Comparison of ENCODE assay signal across 25 cellular contexts in genomic region chr17:43987131-43988021, GRCh38. TPM values are rescaled to one million over a fixed set of nuclear protein-coding genes. Genes with fewer than 3 reads are reported as not detected.
DNase-seq lines count a peak whose midpoint lies in the region; ATAC-seq and TF ChIP-seq lines count a peak whose summit lies in the region.
"Had no signal": no experiment of that assay in that cellular context is flagged by ENCODE, and none has a peak within 500 bp of the region (broad histone marks: within the 10 kb centered on the region; RNA-seq: fewer than 3 reads in every experiment).

No MANE protein-coding gene starts in this region.

- H3K4me2 ChIP-seq in MM.1S (ENCODE audit: low read depth, low read length) (peak overlapping the region; percentile 55; the same call in 1 of the 2 replicates), parathyroid adenoma (ENCODE audit: low read length) (no peak overlapping the region)

- H3K79me2 ChIP-seq in MM.1S (ENCODE audit: low read length) (no peaks in the 10 kb centered on the region), parathyroid adenoma (no peaks in the 10 kb centered on the region)

- 60 to 66% methylated on average over 12 of the region's 12 CpGs for WGBS in heart right ventricle, 2 donors

- H3K9me3 ChIP-seq in MM.1S (replicated peaks; ENCODE audit: insufficient read depth, low read length) = no peaks in the 10 kb centered on the region
- H3K9me3 ChIP-seq in heart right ventricle = no peaks in the 10 kb centered on the region
- no peaks in the 10 kb centered on the region for H3K9me3 ChIP-seq in parathyroid adenoma (ENCODE audit: control insufficient read depth, low read length)

- H2AFZ ChIP-seq in MM.1S (ENCODE audit: low read length) = peak overlapping the region; percentile 19
- peak overlapping the region; percentile 51 for H2AFZ ChIP-seq in parathyroid adenoma

- CTCF ChIA-PET in activated CD8-positive, alpha-beta memory T cell treated with anti-CD3 and anti-CD28 coated beads, Interleukin-2, amount 10 ng/mL, durations not matched to agents 7 days and 5 days (lab: Charles Lee) = interaction anchor here (1.4 to 2.9 kb wide), 2 partner anchors 20 to 43 kb away, joined by 5 to 11 read pairs; no protein-coding TSS in a partner anchor

- H4K20me1 ChIP-seq in MM.1S (ENCODE audit: insufficient read depth, low read length) = no peaks in the 10 kb centered on the region

- no peaks in the 10 kb centered on the region for H3K36me3 Mint-ChIP-seq in activated CD8-positive, alpha-beta memory T cell treated with anti-CD3 and anti-CD28 coated beads, Interleukin-2, amount 10 ng/mL, durations not matched to agents 7 days and 5 days

- peaks cover 51% of the 10 kb centered on the region for H3K27me3 Mint-ChIP-seq in activated CD8-positive, alpha-beta memory T cell treated with anti-CD3 and anti-CD28 coated beads, Interleukin-2, amount 10 ng/mL, durations not matched to agents 7 days and 5 days

- peak; percentile 30 for DNase-seq in D341Med (ENCODE audit: low spot score)
- no peak for DNase-seq in MM.1S
- no peak for DNase-seq in heart right ventricle
- DNase-seq in ecto neural progenitor cell (ENCODE audit: low spot score) = no peak
- no peak for DNase-seq in SIG-M5 (lab: John Stamatoyannopoulos, UW)
- DNase-seq in activated CD8-positive, alpha-beta memory T cell treated with anti-CD3 and anti-CD28 coated beads, Interleukin-2, amount 10 ng/mL, durations not matched to agents 7 days and 5 days = no peak
- DNase-seq: CD4-positive, alpha-beta T cell; DMS53; EL; IMR-90; NCI-H1048; NCI-H1436 treated with DMSO at 0.1 percent for 48 hours; NCI-H2029 treated with DMSO at 0.1 percent for 48 hours; NCI-H2171 treated with DMSO at 0.1 percent for 48 hours; NK-92 treated with Interleukin-12 subunit alpha and Interleukin-12 subunit beta, amount 100 ng/mL, for 24 hours; SHP77 had no signal

- H3K27ac ChIP-seq in MM.1S (ENCODE audit: low read length) (no peak overlapping the region), heart right ventricle (peak overlapping the region in 3 of 10 donors; percentile 24 to 43 (median 34)), parathyroid adenoma (peak overlapping the region; percentile 73)
- H3K27ac ChIP-seq: HL-60 had no signal

- ATAC-seq in heart right ventricle (peak in 7 of 8 donors; percentile 17 to 85 (median 58)), HG03097 (IDR thresholded peaks at IDR 0.05; ENCODE audit: low FRiP score, unreplicated experiment) (no peak)
- no peak for ATAC-seq in activated CD8-positive, alpha-beta memory T cell treated with anti-CD3 and anti-CD28 coated beads, Interleukin-2, amount 10 ng/mL, durations not matched to agents 7 days and 5 days
- ATAC-seq: GM12878 had no signal

- H3K27me3 ChIP-seq in MM.1S (replicated peaks; ENCODE audit: insufficient read depth, low read length) (no peaks in the 10 kb centered on the region), heart right ventricle (peaks cover 0 to 56% (median 35%) of the 10 kb centered on the region in 7 donors), parathyroid adenoma (ENCODE audit: control insufficient read depth, insufficient read depth, low read length) (no peaks in the 10 kb centered on the region)

- H3K9ac ChIP-seq in MM.1S (ENCODE audit: low read length) (no peak overlapping the region), parathyroid adenoma (no peak overlapping the region)

- H3K4me1 Mint-ChIP-seq in activated CD8-positive, alpha-beta memory T cell treated with anti-CD3 and anti-CD28 coated beads, Interleukin-2, amount 10 ng/mL, durations not matched to agents 7 days and 5 days = peaks cover 15% of the 10 kb centered on the region

- intact Hi-C loops in heart right ventricle (cut with DNase I) = no loop called here

- H3K4me1 ChIP-seq in MM.1S (ENCODE audit: low read length) (peaks cover 13% of the 10 kb centered on the region), heart right ventricle (peaks cover 0 to 20% (median 10%) of the 10 kb centered on the region in 9 donors), parathyroid adenoma (peaks cover 44% of the 10 kb centered on the region)

- no peak overlapping the region for H3K27ac Mint-ChIP-seq in activated CD8-positive, alpha-beta memory T cell treated with anti-CD3 and anti-CD28 coated beads, Interleukin-2, amount 10 ng/mL, durations not matched to agents 7 days and 5 days
- H3K27ac Mint-ChIP-seq: CD4-positive, alpha-beta T cell had no signal

- H3K4me3 ChIP-seq in MM.1S (ENCODE audit: low read length) = no peak overlapping the region
- no peak overlapping the region for H3K4me3 ChIP-seq in heart right ventricle
- H3K4me3 ChIP-seq in parathyroid adenoma (ENCODE audit: low read depth, low read length) = no peak overlapping the region
- H3K4me3 ChIP-seq: GM12878 had no signal

- no peak overlapping the region for H3K4me3 Mint-ChIP-seq in activated CD8-positive, alpha-beta memory T cell treated with anti-CD3 and anti-CD28 coated beads, Interleukin-2, amount 10 ng/mL, durations not matched to agents 7 days and 5 days
- H3K4me3 Mint-ChIP-seq: CD4-positive, alpha-beta T cell had no signal

- no peaks in the 10 kb centered on the region for H3F3A ChIP-seq in MM.1S (ENCODE audit: insufficient read depth, low read length)

- H3K9me3 Mint-ChIP-seq in activated CD8-positive, alpha-beta memory T cell treated with anti-CD3 and anti-CD28 coated beads, Interleukin-2, amount 10 ng/mL, durations not matched to agents 7 days and 5 days (ENCODE audit: low read depth) = no peaks in the 10 kb centered on the region
- H3K9me3 Mint-ChIP-seq: CD4-positive, alpha-beta T cell had no signal

- no peaks in the 10 kb centered on the region for H3K9me2 ChIP-seq in MM.1S (replicated peaks; ENCODE audit: insufficient read depth, low read length)

- TF ChIP-seq CTCF in MM.1S (IDR thresholded peaks at IDR 0.05; ENCODE audit: low read length) (no peak), heart right ventricle (IDR thresholded peaks at IDR 0.05) (no peak), parathyroid adenoma (IDR thresholded peaks at IDR 0.05) (no peak)

- no peaks in the 10 kb centered on the region for H3K36me3 ChIP-seq in MM.1S (replicated peaks; ENCODE audit: insufficient read depth, low read length)
- no peaks in the 10 kb centered on the region for H3K36me3 ChIP-seq in heart right ventricle
- no peaks in the 10 kb centered on the region for H3K36me3 ChIP-seq in parathyroid adenoma (ENCODE audit: control insufficient read depth, insufficient read depth, low read length)

RNA-seq across cellular contexts. Expression of gene NAGS, which starts 17.0 kb away (rescaled TPM):
- total RNA-seq in heart right ventricle = under 1 TPM; 0.30 to 0.86 (median 0.53) TPM
- polyA plus RNA-seq in heart right ventricle = under 1 TPM; 0.37 to 0.86 TPM
- total RNA-seq in activated CD8-positive, alpha-beta memory T cell treated with anti-CD3 and anti-CD28 coated beads, Interleukin-2, amount 10 ng/mL, durations not matched to agents 7 days and 5 days = under 1 TPM; 0.33 to 0.76 TPM

RNA-seq across cellular contexts. Expression of gene TMEM101, which starts 27.4 kb away (rescaled TPM):
- 10 to 100 TPM; 15.6 to 22.1 (median 17.9) TPM for total RNA-seq in heart right ventricle
- polyA plus RNA-seq in heart right ventricle = 10 to 100 TPM; 15.7 to 26.4 TPM
- 10 to 100 TPM; 28.9 to 29.3 TPM for total RNA-seq in activated CD8-positive, alpha-beta memory T cell treated with anti-CD3 and anti-CD28 coated beads, Interleukin-2, amount 10 ng/mL, durations not matched to agents 7 days and 5 days

RNA-seq across cellular contexts. Expression of gene PYY, which starts 33.6 kb away (rescaled TPM):
- total RNA-seq in heart right ventricle = not detected
- polyA plus RNA-seq in heart right ventricle = under 1 TPM in 1 of 2 donors, not detected in 1; 0.06 TPM
- total RNA-seq in activated CD8-positive, alpha-beta memory T cell treated with anti-CD3 and anti-CD28 coated beads, Interleukin-2, amount 10 ng/mL, durations not matched to agents 7 days and 5 days = not detected
- total RNA-seq: CD4-positive, alpha-beta T cell; GM12878; HT1080; IMR-90; M059J; NCI-H460; OCI-LY7 had no signal
- polyA plus RNA-seq: BJ, IMR-90 had no signal

RNA-seq across cellular contexts. Expression of gene PPY, which starts 45.1 kb away (rescaled TPM):
- not detected for total RNA-seq in heart right ventricle
- not detected for polyA plus RNA-seq in heart right ventricle
- total RNA-seq in activated CD8-positive, alpha-beta memory T cell treated with anti-CD3 and anti-CD28 coated beads, Interleukin-2, amount 10 ng/mL, durations not matched to agents 7 days and 5 days = not detected
- total RNA-seq: CD4-positive, alpha-beta T cell; GM12878; HT1080; IMR-90; M059J; NCI-H460; OCI-LY7 had no signal
- polyA plus RNA-seq: BJ, IMR-90 had no signal

Comparison
In these comparisons a context has a peak if more than half of its experiments do, and no peak if none do; other contexts are left out.
1. ATAC-seq: peak in heart right ventricle (7 of 8); none in HG03097 (single experiment) and activated CD8-positive, alpha-beta memory T cell treated with anti-CD3 and anti-CD28 coated beads, Interleukin-2, amount 10 ng/mL, durations not matched to agents 7 days and 5 days (single experiment).